Comparison of ENCODE assay signal across 9 cellular contexts in the genomic region with DNA sequence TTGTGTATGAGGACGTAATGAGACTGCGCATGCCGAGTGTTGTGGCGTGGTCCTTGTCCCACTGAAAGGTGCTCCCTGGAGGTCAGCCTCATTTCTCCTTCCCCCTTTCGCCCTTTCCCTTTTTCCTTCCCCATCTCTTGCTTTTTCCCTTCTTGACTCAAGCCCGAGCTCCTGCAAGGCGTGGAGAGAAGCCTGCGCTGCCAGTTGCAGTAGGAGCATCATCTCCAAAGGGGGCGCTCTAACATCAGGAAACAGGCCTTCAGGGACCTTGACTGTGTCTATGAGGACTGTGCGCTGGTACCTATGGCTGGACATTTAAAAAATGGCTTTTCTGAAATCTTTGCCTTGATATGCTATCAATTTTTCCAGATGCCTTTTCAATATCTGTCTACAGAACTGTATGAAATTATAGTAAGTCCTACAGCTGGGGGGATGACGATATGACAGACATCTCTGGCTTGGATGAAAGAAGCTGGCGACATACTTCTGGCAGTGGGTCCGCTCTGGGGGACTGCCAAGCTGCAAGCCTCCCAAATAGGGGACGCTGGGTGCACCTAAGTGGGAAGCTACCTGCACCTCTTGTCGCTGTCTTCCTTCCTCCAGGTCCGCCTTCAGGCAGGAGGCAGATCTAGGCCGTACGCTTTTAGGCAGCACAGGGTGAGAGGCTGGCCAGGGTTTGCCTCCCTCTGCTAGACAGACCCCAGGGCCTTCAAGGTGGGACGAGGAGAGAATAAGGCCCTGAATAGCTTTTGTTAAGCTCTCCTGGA.
DNase-seq lines count a peak whose midpoint lies in the region; ATAC-seq and TF ChIP-seq lines count a peak whose summit lies in the region.
"Had no signal": no experiment of that assay in that cellular context is flagged by ENCODE, and none has a peak within 500 bp of the region (broad histone marks: within the 10 kb centered on the region; RNA-seq: fewer than 3 reads in every experiment).

No MANE protein-coding gene starts in this region.

- H2BK15ac ChIP-seq in mesenchymal stem cell (ENCODE audit: low read depth, poor library complexity, severe bottlenecking) = no peak overlapping the region

- no peak overlapping the region for H3K4me3 ChIP-seq in HFF-Myc (replicated peaks; ENCODE audit: low read depth, low read length)
- H3K4me3 ChIP-seq in colonic mucosa = no peak overlapping the region
- H3K4me3 ChIP-seq in mesenchymal stem cell (ENCODE audit: insufficient read depth in 1 of 2, low read depth in 1 of 2, low read length in 2 of 2) = no peak overlapping the region

- TF ChIP-seq CTCF in HFF-Myc (IDR thresholded peaks at IDR 0.05; ENCODE audit: low read depth, low read length, missing control alignments) (peak; percentile 58), colonic mucosa (IDR thresholded peaks at IDR 0.05) (peak; percentile 58)

- H3K14ac ChIP-seq in mesenchymal stem cell (ENCODE audit: low read length in 2 of 2) = no peak overlapping the region

- ATAC-seq in HG02884 (IDR thresholded peaks at IDR 0.05; ENCODE audit: unreplicated experiment) (no peak), HG03139 (IDR thresholded peaks at IDR 0.05; ENCODE audit: unreplicated experiment) (no peak), HG02870 (IDR thresholded peaks at IDR 0.05; ENCODE audit: unreplicated experiment) (no peak)

- H4K91ac ChIP-seq in mesenchymal stem cell (ENCODE audit: low read length) = no peak overlapping the region

- 50% methylated on average over 17 of the region's 19 CpGs for WGBS in mesenchymal stem cell

- no peaks in the 10 kb centered on the region for H3K79me1 ChIP-seq in mesenchymal stem cell (replicated peaks; ENCODE audit: low read length, poor library complexity, severe bottlenecking)

- no peak overlapping the region for H2BK12ac ChIP-seq in mesenchymal stem cell (ENCODE audit: low read length in 2 of 2)

- H3K4me2 ChIP-seq in mesenchymal stem cell (ENCODE audit: low read length, poor library complexity, severe bottlenecking) = no peak overlapping the region

- H3K9ac ChIP-seq in colonic mucosa (ENCODE audit: low read depth in 2 of 2, low read length in 2 of 2) (no peak overlapping the region), mesenchymal stem cell (ENCODE audit: low read length) (no peak overlapping the region)

- no peak overlapping the region for H3K23ac ChIP-seq in mesenchymal stem cell (ENCODE audit: low read length in 2 of 2)

- H3K27me3 ChIP-seq in colonic mucosa = no peaks in the 10 kb centered on the region
- H3K27me3 ChIP-seq in mesenchymal stem cell (ENCODE audit: control insufficient read depth in 1 of 2, insufficient read depth in 1 of 2, low read length in 2 of 2) = peaks cover 21 to 36% of the 10 kb centered on the region in 2 experiments
- H3K27me3 ChIP-seq: neutrophil had no signal

- no peak overlapping the region for H2AK5ac ChIP-seq in mesenchymal stem cell (ENCODE audit: low read length, severe bottlenecking)

- H3K18ac ChIP-seq in mesenchymal stem cell (ENCODE audit: low read depth in 1 of 2, low read length in 2 of 2) = no peak overlapping the region

- no peak overlapping the region for H4K8ac ChIP-seq in mesenchymal stem cell (ENCODE audit: low read length)

- H3K9me3 ChIP-seq in colonic mucosa (no peaks in the 10 kb centered on the region), mesenchymal stem cell (ENCODE audit: control insufficient read depth, low read length) (no peaks in the 10 kb centered on the region)
- H3K9me3 ChIP-seq: neutrophil had no signal

- H2BK120ac ChIP-seq in mesenchymal stem cell (ENCODE audit: low read depth, low read length) = no peak overlapping the region

- no peak overlapping the region for H3K4ac ChIP-seq in mesenchymal stem cell (ENCODE audit: low read depth in 1 of 2, low read length in 2 of 2)

- DNase-seq in DMS153 (lab: John Stamatoyannopoulos, UW) = peak; percentile 67
- no peak for DNase-seq in HFF-Myc (ENCODE audit: extremely low read depth, low read depth)
- peak; percentile 67 for DNase-seq in NCI-H774 (lab: John Stamatoyannopoulos, UW)
- DNase-seq in colonic mucosa = peak; percentile 56
- DNase-seq in mesenchymal stem cell = peak; percentile 49

- no peaks in the 10 kb centered on the region for H3K36me3 ChIP-seq in colonic mucosa
- no peaks in the 10 kb centered on the region for H3K36me3 ChIP-seq in mesenchymal stem cell (ENCODE audit: control insufficient read depth in 1 of 2, insufficient read depth in 2 of 2, low read depth in 1 of 2, low read length in 2 of 2)
- H3K36me3 ChIP-seq: neutrophil had no signal

- H3K27ac ChIP-seq in colonic mucosa (no peak overlapping the region), mesenchymal stem cell (ENCODE audit: low read length, poor library complexity, severe bottlenecking) (no peak overlapping the region)
- H3K27ac ChIP-seq: neutrophil had no signal

- intact Hi-C loops in colonic mucosa (cut with DNase I) = loop anchor here (10.0 kb wide), 2 partner anchors 560 to 900 kb away; no protein-coding TSS in a partner anchor

- H3K4me1 ChIP-seq in colonic mucosa (no peaks in the 10 kb centered on the region), mesenchymal stem cell (ENCODE audit: control insufficient read depth, insufficient read depth, low read depth, low read length) (no peaks in the 10 kb centered on the region)

- no peak overlapping the region for H2BK5ac ChIP-seq in mesenchymal stem cell (ENCODE audit: low read depth, low read length, poor library complexity, severe bottlenecking)

- H2AFZ ChIP-seq in mesenchymal stem cell (ENCODE audit: low read depth, low read length) = no peak overlapping the region
